ENCODE assay signal across 16 cellular contexts in genomic region chr4:45692131-45692530, GRCh38.
DNase-seq lines count a peak whose midpoint lies in the region; ATAC-seq and TF ChIP-seq lines count a peak whose summit lies in the region.
"Had no signal": no experiment of that assay in that cellular context is flagged by ENCODE, and none has a peak within 500 bp of the region (broad histone marks: within the 10 kb centered on the region; RNA-seq: fewer than 3 reads in every experiment).

No MANE protein-coding gene starts in this region.

- no peak overlapping the region for H3K4me2 ChIP-seq in mesendoderm (ENCODE audit: low read length)

- no peak overlapping the region for H2AK5ac ChIP-seq in mesendoderm (ENCODE audit: low read length)

- H4K5ac ChIP-seq in mesendoderm (ENCODE audit: low read length) = no peak overlapping the region

- H3K36me3 ChIP-seq in mesendoderm (ENCODE audit: control insufficient read depth, insufficient read depth, low read length) = no peaks in the 10 kb centered on the region
- H3K36me3 ChIP-seq: BE2C had no signal

- H3K79me1 ChIP-seq in mesendoderm (ENCODE audit: low read length) = no peaks in the 10 kb centered on the region

- H3K23ac ChIP-seq in mesendoderm (ENCODE audit: low read length) = no peak overlapping the region

- H2BK120ac ChIP-seq in mesendoderm (ENCODE audit: low read depth, low read length) = peak overlapping the region; percentile 74

- no CpG with 5 or more reads among the region's 2 CpGs for WGBS in mesendoderm (ENCODE audit: extremely low coverage, insufficient coverage, low lambda C conversion rate)

- no peak overlapping the region for H3K18ac ChIP-seq in mesendoderm (ENCODE audit: low read length)

- in situ Hi-C loops in SK-MEL-5 (cut with HindIII; ENCODE audit: low pct_unique_long_range_greater_than_20kb, low sequenced_read_pairs) = no loop called here

- no peak for ATAC-seq in HG03469 (IDR thresholded peaks at IDR 0.05; ENCODE audit: unreplicated experiment)
- no peak for ATAC-seq in HG03521 (IDR thresholded peaks at IDR 0.05; ENCODE audit: unreplicated experiment)

- DNase-seq in LNCaP clone FGC (ENCODE audit: low read depth) (no peak), SK-MEL-5 (ENCODE audit: low read depth, low spot score) (peak; percentile 14), mesendoderm (peak; percentile 91), activated gamma-delta T cell treated with Interleukin-2 at 50 U/mL for 16 hours (no peak)
- DNase-seq in stimulated activated CD4-positive, alpha-beta T cell treated with anti-CD3 and anti-CD28 coated beads, Interleukin-12 subunit alpha, Interleukin-12 subunit beta, amount 100 ng/mL, for 4 hours = no peak
- DNase-seq: ACHN; BE2C; C1 segment of cervical spinal cord; CD4-positive, CD25-positive, alpha-beta regulatory T cell; CD8-positive, alpha-beta memory T cell; COR-L47; HCEC 1CT; IMR-90; KBM-7 had no signal

- H3K27me3 ChIP-seq in mesendoderm (ENCODE audit: insufficient read depth, low read length, poor library complexity) = no peaks in the 10 kb centered on the region
- H3K27me3 ChIP-seq: BE2C had no signal

- H3K4me3 ChIP-seq in LNCaP clone FGC (ENCODE audit: low read depth, low read length) = no peak overlapping the region
- no peak overlapping the region for H3K4me3 ChIP-seq in mesendoderm (ENCODE audit: low read length)

- H4K8ac ChIP-seq in mesendoderm (ENCODE audit: low read depth, low read length) = no peak overlapping the region

- H3K56ac ChIP-seq in mesendoderm (ENCODE audit: low read length) = peak overlapping the region; percentile 74

- peaks cover 7% of the 10 kb centered on the region for H3K4me1 ChIP-seq in mesendoderm (ENCODE audit: control insufficient read depth, low read depth, low read length)
- H3K4me1 ChIP-seq: BE2C had no signal

- no peaks in the 10 kb centered on the region for H3K79me2 ChIP-seq in mesendoderm (ENCODE audit: control insufficient read depth, insufficient read depth, low read length)

- H3K9ac ChIP-seq in mesendoderm (ENCODE audit: low read length) = no peak overlapping the region

- peak overlapping the region; percentile 82 for H2BK5ac ChIP-seq in mesendoderm (ENCODE audit: low read length)

- H3K27ac ChIP-seq in mesendoderm (ENCODE audit: low read depth, low read length) = peak overlapping the region; percentile 15

- H3K4ac ChIP-seq in mesendoderm (ENCODE audit: low read depth, low read length) = no peak overlapping the region

- 0 out of 2 replicates have a peak, but pooled peaks have one; percentile 18 for TF ChIP-seq CTCF in LNCaP clone FGC (IDR thresholded peaks at IDR 0.05; ENCODE audit: control insufficient read depth, extremely low read depth, insufficient read depth)

- no peak overlapping the region for H2BK15ac ChIP-seq in mesendoderm (replicated peaks; ENCODE audit: low read depth)

Comparison
In these comparisons a context has a peak if more than half of its experiments do, and no peak if none do; other contexts are left out.
1. DNase-seq: peak in SK-MEL-5 (single experiment) and mesendoderm (single experiment); none in LNCaP clone FGC (single experiment), stimulated activated CD4-positive, alpha-beta T cell treated with anti-CD3 and anti-CD28 coated beads, Interleukin-12 subunit alpha, Interleukin-12 subunit beta, amount 100 ng/mL, for 4 hours (single experiment) and activated gamma-delta T cell treated with Interleukin-2 at 50 U/mL for 16 hours (single experiment).